ENCODE assay signal across 8 cellular contexts in the genomic region with DNA sequence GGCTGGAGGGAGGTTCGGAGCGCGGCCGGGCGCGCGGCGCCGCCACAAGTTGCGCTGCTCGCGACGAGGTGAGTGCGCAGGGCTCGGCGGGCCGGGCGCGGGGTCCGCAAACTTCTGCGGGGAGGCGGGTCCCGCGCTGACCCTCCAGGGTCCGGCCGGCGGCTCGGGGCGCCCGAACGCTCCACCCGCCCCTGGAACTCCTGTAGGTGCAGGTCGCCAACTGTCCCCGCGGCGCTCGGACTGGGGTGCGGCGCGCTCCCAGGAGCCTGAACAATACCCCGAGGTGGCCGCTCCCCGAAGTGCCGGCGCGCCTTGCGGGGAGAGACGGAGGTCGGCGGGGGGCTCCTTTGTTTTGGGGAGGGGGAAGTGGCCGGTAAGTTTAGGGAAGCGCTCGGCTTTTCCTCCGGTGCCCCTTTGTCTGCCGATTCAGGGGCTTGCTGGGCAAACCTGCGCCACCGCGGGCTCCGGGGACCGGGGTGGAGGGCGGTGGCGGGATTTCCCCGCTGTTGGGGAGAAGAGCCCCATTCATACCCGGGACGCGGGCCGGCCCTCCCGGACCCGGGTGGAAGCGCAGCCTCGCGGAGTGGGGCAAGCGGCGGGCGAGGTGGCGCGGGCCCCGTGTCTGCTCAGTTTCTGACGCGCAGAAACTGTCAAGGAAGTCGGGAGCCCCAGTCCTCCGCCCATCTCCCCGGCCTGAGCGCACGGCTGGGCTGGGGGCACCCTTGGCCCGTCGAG. TPM values are rescaled to one million over a fixed set of nuclear protein-coding genes. Genes with fewer than 3 reads are reported as not detected.
DNase-seq lines count a peak whose midpoint lies in the region; ATAC-seq, FAIRE-seq and TF ChIP-seq lines count a peak whose summit lies in the region.

No MANE protein-coding gene starts in this region.

- POLR2A ChIA-PET in SK-N-SH (lab: Yijun Ruan, JAX) = no interaction called here
- POLR2A ChIA-PET in K562 (lab: Yijun Ruan, JAX) = no interaction called here

- H3F3A ChIP-seq in SK-N-SH (replicated peaks; ENCODE audit: insufficient read depth) = peaks cover 10% of the 10 kb centered on the region

- no peak for TF ChIP-seq EP300 in SK-N-SH (IDR thresholded peaks at IDR 0.05; ENCODE audit: borderline replicate concordance in 1 of 2, low read depth in 1 of 2, low read length in 1 of 2)
- TF ChIP-seq EP300 in K562 (IDR thresholded peaks at IDR 0.05; ENCODE audit: low read length) = no peak

- no TSS peak for BruUV-seq in K562 (replicated peaks; lab: Mats Ljungman, UMichigan)

- H3K4me1 ChIP-seq in SK-N-SH (ENCODE audit: control insufficient read depth in 1 of 2, insufficient read depth in 2 of 2, low read depth in 1 of 2, low read length in 1 of 2) (peaks cover 10 to 13% of the 10 kb centered on the region in 2 experiments; a peak in 3 of 4 replicates), K562 (replicated peaks in 1 of 2; ENCODE audit: control insufficient read depth in 2 of 2, insufficient read depth in 2 of 2, low read length in 2 of 2) (peaks cover 43 to 49% of the 10 kb centered on the region in 2 experiments)

- H4K20me1 ChIP-seq in SK-N-SH (ENCODE audit: insufficient read depth) (peaks cover 30% of the 10 kb centered on the region), K562 (replicated peaks; ENCODE audit: control insufficient read depth, insufficient read depth, low read length) (peaks cover 13% of the 10 kb centered on the region; the same call in 1 of the 2 replicates)

- H3K9me2 ChIP-seq in SK-N-SH = no peaks in the 10 kb centered on the region

- DNase-seq in ELF-1 (ENCODE audit: low read depth, low spot score) (peak; percentile 29), SK-N-SH (peak; percentile 50), K562 (ENCODE audit: extremely low read depth in 1 of 4, low spot score in 3 of 4) (peak; percentile 13 to 32 (median 26)), left lobe of liver (ENCODE audit: low spot score) (peak; percentile 50), NCI-H446 treated with DMSO at 0.1 percent for 48 hours (lab: John Stamatoyannopoulos, UW) (no peak), NCI-H128 (lab: John Stamatoyannopoulos, UW; ENCODE audit: unreplicated experiment) (no peak)
- peak; percentile 36 for DNase-seq in stimulated activated CD8-positive, alpha-beta memory T cell treated with anti-CD3 and anti-CD28 coated beads, Interleukin-4, amount 100 ng/mL, for 48 hours

- in situ Hi-C loops in K562 (cut with MboI) = no loop called here

- ATAC-seq in HG02588 (IDR thresholded peaks at IDR 0.05; ENCODE audit: unreplicated experiment) (peak; percentile 23), K562 (peak; percentile 12), left lobe of liver (peak; percentile 1)

- H3K36me3 ChIP-seq in SK-N-SH (replicated peaks in 1 of 2; ENCODE audit: control insufficient read depth in 1 of 2, insufficient read depth in 2 of 2, low read length in 1 of 2) (no peaks in the 10 kb centered on the region), K562 (ENCODE audit: control insufficient read depth, insufficient read depth, low read length) (peaks cover 17% of the 10 kb centered on the region; the same call in 2 of the 3 replicates)

- no peak for FAIRE-seq in K562 (lab: Jason Lieb, UNC)

- H3K4me2 ChIP-seq in SK-N-SH = peak overlapping the region; percentile 70; the same call in 1 of the 2 replicates
- peak overlapping the region; percentile 71; the same call in 1 of the 2 replicates for H3K4me2 ChIP-seq in K562 (ENCODE audit: insufficient read depth, low read length)

- H3K9me1 ChIP-seq in K562 (ENCODE audit: control insufficient read depth, insufficient read depth, low read length) = no peaks in the 10 kb centered on the region

- TF ChIP-seq CTCF in SK-N-SH (IDR thresholded peaks at IDR 0.05) = no peak
- no peak for TF ChIP-seq CTCF in K562 (IDR thresholded peaks at IDR 0.05 in 2 of 3, conservative IDR thresholded peaks at IDR 0.05 in 1 of 3; ENCODE audit: insufficient read depth in 2 of 3, low read depth in 1 of 3, low read length in 3 of 3)

- peaks cover 11% of the 10 kb centered on the region; the same call in 1 of the 2 replicates for H3K27me3 ChIP-seq in SK-N-SH (ENCODE audit: insufficient read depth)
- no peaks in the 10 kb centered on the region for H3K27me3 ChIP-seq in K562 (ENCODE audit: control insufficient read depth in 2 of 2, insufficient read depth in 2 of 2, low read length in 2 of 2)

- TF ChIP-seq POLR2A in K562 (conservative IDR thresholded peaks at IDR 0.05) = no peak

- H2AFZ ChIP-seq in SK-N-SH (ENCODE audit: low read depth) (no peak overlapping the region), K562 (ENCODE audit: low read depth, low read length) (no peak overlapping the region)

- H3K4me3 ChIP-seq in SK-N-SH (ENCODE audit: low read depth in 2 of 2, low read length in 1 of 2) (peak overlapping the region; percentile 61 to 71), K562 (peak overlapping the region; percentile 68)

- intact Hi-C loops in K562 (cut with micrococcal nuclease) = loop anchor here (10.0 kb wide), 1 partner anchor 179 kb away; no protein-coding TSS in a partner anchor

- H3K27ac ChIP-seq in SK-N-SH (ENCODE audit: low read depth in 2 of 2, low read length in 1 of 2) = peak overlapping the region in 1 of 2 experiments; percentile 53; a peak in 1 of 4 replicates
- peak overlapping the region; percentile 78 for H3K27ac ChIP-seq in K562 (ENCODE audit: extremely low read depth, low read depth, low read length)

- TF ChIP-seq RAD21 in SK-N-SH (IDR thresholded peaks at IDR 0.05; ENCODE audit: low read length) (no peak), K562 (CRISPR knock-in tag; conservative IDR thresholded peaks at IDR 0.05 in 1 of 2, IDR thresholded peaks at IDR 0.05 in 1 of 2) (no peak)

- peaks cover 44% of the 10 kb centered on the region for H3K79me2 ChIP-seq in SK-N-SH (ENCODE audit: insufficient read depth)
- H3K79me2 ChIP-seq in K562 (ENCODE audit: control insufficient read depth, insufficient read depth, low read length) = peaks cover 52% of the 10 kb centered on the region

- CTCF ChIA-PET in SK-N-SH (lab: Yijun Ruan, JAX) = no interaction called here
- CTCF ChIA-PET in K562 (lab: Yijun Ruan, JAX; ENCODE audit: low intra/inter-chr PET ratio) = no interaction called here

- WGBS in SK-N-SH (ENCODE audit: low lambda C conversion rate) = no CpG with 5 or more reads among the region's 87 CpGs
- no CpG with 5 or more reads among the region's 87 CpGs for WGBS in K562 (ENCODE audit: insufficient coverage, low coverage, missing lambda C conversion rate)

- H3K9me3 ChIP-seq in SK-N-SH (no peaks in the 10 kb centered on the region), K562 (replicated peaks; ENCODE audit: control insufficient read depth, insufficient read depth, low read depth, low read length) (no peaks in the 10 kb centered on the region)

- peak overlapping the region; percentile 68 for H3K9ac ChIP-seq in SK-N-SH
- H3K9ac ChIP-seq in K562 (ENCODE audit: insufficient read depth in 1 of 2, low read depth in 2 of 2, low read length in 2 of 2) = peak overlapping the region; percentile 70 to 93; a peak in 3 of 4 replicates

TF ChIP-seq in SK-N-SH, 30 proteins besides CTCF, POLR2A, EP300 and RAD21 (continues in another document):
- no peak for TF ChIP-seq MEF2A (IDR thresholded peaks at IDR 0.05; ENCODE audit: borderline replicate concordance, low read depth)
- TF ChIP-seq EZH2phosphoT487 (IDR thresholded peaks at IDR 0.05; ENCODE audit: borderline replicate concordance, low read depth) = no peak
- TF ChIP-seq TCF12 (IDR thresholded peaks at IDR 0.05) = no peak

TF ChIP-seq in K562, 482 proteins besides CTCF, POLR2A, EP300 and RAD21 (continues in another document):
- TF ChIP-seq ZNF764 (CRISPR knock-in tag; IDR thresholded peaks at IDR 0.05; ENCODE audit: low read depth) = no peak
- TF ChIP-seq POLR2G (IDR thresholded peaks at IDR 0.05; ENCODE audit: low read depth, low read length) = peak; percentile 66
- TF ChIP-seq RBBP5 (IDR thresholded peaks at IDR 0.05; ENCODE audit: borderline replicate concordance, insufficient read depth, low read length, poor library complexity, severe bottlenecking) = peak; percentile 58
- peak; percentile 76 for TF ChIP-seq RBFOX2 (IDR thresholded peaks at IDR 0.05; ENCODE audit: low read depth, low read length)

RNA-seq across cellular contexts. Expression of a gene that starts 0.7 kb away (rescaled TPM):
- polyA plus RNA-seq in SK-N-SH (2012; rRNA removed) (7.6 and 10.6 TPM in 2 replicates), K562 (2011; rRNA removed) (11.5 and 19.7 TPM in 2 replicates), K562 (2014; fragmentation: Illumina TruSeq; extraction: Trizol) (30.9 and 33.5 TPM in 2 replicates), K562 (2014; fragmentation: Nextera tagmentation; extraction: Ambion mirVana) (1 to 10 TPM; 6.0 to 6.8 TPM), K562 (2014; rRNA removed) (18.7 and 22.8 TPM in 2 replicates)
- 8.3 and 10.4 TPM in 2 replicates for polyA plus RNA-seq in SK-N-SH (2012; cell fraction: cytosol; rRNA removed)
- 18.6 and 21.2 TPM in 2 replicates for polyA plus RNA-seq in SK-N-SH (2012; cell fraction: nucleus; rRNA removed)
- 45.9 and 50.3 TPM in 2 replicates for total RNA-seq in K562 (2011; cell fraction: chromatin; rRNA removed; ENCODE audit: low replicate concordance)
- total RNA-seq in K562 (2011; cell fraction: nucleolus; rRNA removed) = 27.7 and 32.2 TPM in 2 replicates
- total RNA-seq in K562 (2011; cell fraction: nucleoplasm; rRNA removed) = 36.4 and 47.0 TPM in 2 replicates
- total RNA-seq in K562 (2014; rRNA removed) (21.5 and 27.3 TPM in 2 replicates), K562 (2014; rRNA removed; fragmentation: Illumina TruSeq; extraction: Trizol) (13.4 and 14.0 TPM in 2 replicates), K562 (2015; rRNA removed; fragmentation: Illumina TruSeq; extraction: Trizol) (11.4 and 11.7 TPM in 2 replicates), K562 (2021) (44.5 and 49.6 TPM in 2 replicates), left lobe of liver (33.3 TPM)
- polyA plus RNA-seq in K562 (2011; cell fraction: cytosol; rRNA removed) = 19.6 and 19.7 TPM in 2 replicates
- 16.1 and 18.9 TPM in 2 replicates for polyA plus RNA-seq in K562 (2011; cell fraction: nucleus; rRNA removed)
- polyA plus RNA-seq in K562 (2012) = 23.6 and 26.9 TPM in 2 replicates
- polyA minus RNA-seq in K562 (2011; rRNA and poly(A)+ RNA removed) = 25.3 and 37.1 TPM in 2 replicates
- 23.1 and 24.5 TPM in 2 replicates for polyA minus RNA-seq in K562 (2011; cell fraction: cytosol; rRNA and poly(A)+ RNA removed)
- 27.7 and 31.2 TPM in 2 replicates for polyA minus RNA-seq in K562 (2011; cell fraction: nucleus; rRNA and poly(A)+ RNA removed)

Comparison
In these comparisons a context has a peak if more than half of its experiments do, and no peak if none do; other contexts are left out.
1. DNase-seq: peak in ELF-1 (single experiment), SK-N-SH (single experiment), K562 (4 of 4), left lobe of liver (single experiment) and stimulated activated CD8-positive, alpha-beta memory T cell treated with anti-CD3 and anti-CD28 coated beads, Interleukin-4, amount 100 ng/mL, for 48 hours (single experiment); none in NCI-H446 treated with DMSO at 0.1 percent for 48 hours (single experiment) and NCI-H128 (single experiment).
2. Peak in every context shown above with its lines, with median percentiles within 50 percentile points of each other: ATAC-seq.